In the genomic region with DNA sequence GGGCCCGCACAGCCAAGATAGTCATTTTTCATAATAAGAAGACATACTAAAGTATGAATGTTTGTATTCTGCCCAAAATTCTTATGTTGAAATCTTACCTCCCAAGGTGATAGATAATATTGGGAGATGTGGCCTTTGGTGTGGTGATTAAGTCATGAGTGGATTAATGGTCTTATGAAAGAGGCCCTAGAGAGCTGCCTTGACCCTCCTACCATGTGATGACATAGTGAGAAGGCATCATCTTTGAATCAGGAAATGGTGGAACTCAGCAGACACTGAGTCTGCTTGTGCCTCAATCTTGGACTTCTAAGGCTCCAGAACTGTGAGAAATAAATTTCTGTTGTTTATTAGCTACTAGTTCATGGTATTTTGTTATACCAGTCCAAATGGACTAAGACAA, we compare ENCODE assay signal across 18 cellular contexts. TPM values are rescaled to one million over a fixed set of nuclear protein-coding genes. Genes with fewer than 3 reads are reported as not detected.
DNase-seq lines count a peak whose midpoint lies in the region; FAIRE-seq and TF ChIP-seq lines count a peak whose summit lies in the region.
"Had no signal": no experiment of that assay in that cellular context is flagged by ENCODE, and none has a peak within 500 bp of the region (broad histone marks: within the 10 kb centered on the region; RNA-seq: fewer than 3 reads in every experiment).

No MANE protein-coding gene starts in this region.

- no peaks in the 10 kb centered on the region for H3K27me3 Mint-ChIP-seq in T-helper 1 cell treated with Interleukin-12 subunit alpha and Interleukin-12 subunit beta and Interleukin-4 antibody, amounts not matched to agents 30 μg/mL and 1 μg/mL, for 36 hours (ENCODE audit: low read depth)
- peaks cover 2% of the 10 kb centered on the region; the same call in 1 of the 2 replicates for H3K27me3 Mint-ChIP-seq in HFFc6 (ENCODE audit: insufficient read depth)
- H3K27me3 Mint-ChIP-seq in endodermal cell (ENCODE audit: insufficient read depth): no peaks in the 10 kb centered on the region

- H3K9me3 Mint-ChIP-seq in T-helper 1 cell treated with Interleukin-12 subunit alpha and Interleukin-12 subunit beta and Interleukin-4 antibody, amounts not matched to agents 30 μg/mL and 1 μg/mL, for 36 hours: peaks cover 9% of the 10 kb centered on the region
- H3K9me3 Mint-ChIP-seq in HFFc6 (peaks cover 5% of the 10 kb centered on the region), endodermal cell (peaks cover 8% of the 10 kb centered on the region)

- H3K27ac Mint-ChIP-seq in T-helper 1 cell treated with Interleukin-12 subunit alpha and Interleukin-12 subunit beta and Interleukin-4 antibody, amounts not matched to agents 30 μg/mL and 1 μg/mL, for 36 hours: peak overlapping the region; percentile 36
- H3K27ac Mint-ChIP-seq in HFFc6 (peak overlapping the region; percentile 25), endodermal cell (peak overlapping the region; percentile 30)

- no peaks in the 10 kb centered on the region for H3K36me3 ChIP-seq in endodermal cell (ENCODE audit: control insufficient read depth, insufficient read depth, low read length)
- no peaks in the 10 kb centered on the region for H3K36me3 ChIP-seq in osteoblast (ENCODE audit: insufficient read depth, low read length)
- H3K36me3 ChIP-seq in sigmoid colon: no peaks in the 10 kb centered on the region
- H3K36me3 ChIP-seq: Peyer's patch had no signal

- intact Hi-C loops in sigmoid colon (cut with DNase I): no loop called here

- TF ChIP-seq CTCF in HFFc6 (IDR thresholded peaks at IDR 0.05) (no peak), endodermal cell (conservative IDR thresholded peaks at IDR 0.05) (no peak), osteoblast (IDR thresholded peaks at IDR 0.05; ENCODE audit: extremely low read depth, low read depth, low read length) (no peak), sigmoid colon (IDR thresholded peaks at IDR 0.05) (no peak)

- H3K4me3 ChIP-seq in endodermal cell (ENCODE audit: low read length): no peak overlapping the region
- no peak overlapping the region for H3K4me3 ChIP-seq in osteoblast (ENCODE audit: insufficient read depth, low read length)
- no peak overlapping the region for H3K4me3 ChIP-seq in sigmoid colon
- H3K4me3 ChIP-seq: Peyer's patch had no signal

- no peak overlapping the region for H2AFZ ChIP-seq in osteoblast (ENCODE audit: low read length)

- H3K36me3 Mint-ChIP-seq in T-helper 1 cell treated with Interleukin-12 subunit alpha and Interleukin-12 subunit beta and Interleukin-4 antibody, amounts not matched to agents 30 μg/mL and 1 μg/mL, for 36 hours (ENCODE audit: low read depth): peaks cover 2% of the 10 kb centered on the region
- peaks cover 17% of the 10 kb centered on the region for H3K36me3 Mint-ChIP-seq in HFFc6 (ENCODE audit: low read depth)
- H3K36me3 Mint-ChIP-seq in endodermal cell (ENCODE audit: low read depth): peaks cover 7% of the 10 kb centered on the region

- no peaks in the 10 kb centered on the region for H3K79me2 ChIP-seq in osteoblast (ENCODE audit: insufficient read depth, low read length)

- H3K4me3 Mint-ChIP-seq in T-helper 1 cell treated with Interleukin-12 subunit alpha and Interleukin-12 subunit beta and Interleukin-4 antibody, amounts not matched to agents 30 μg/mL and 1 μg/mL, for 36 hours: no peak overlapping the region
- H3K4me3 Mint-ChIP-seq in HFFc6 (no peak overlapping the region), endodermal cell (no peak overlapping the region)

- no peak for FAIRE-seq in GM12892 (lab: Jason Lieb, UNC)

- POLR2A ChIA-PET in HEK293T (lab: Yijun Ruan, JAX): no interaction called here

- H3K9me3 ChIP-seq in endodermal cell (ENCODE audit: control insufficient read depth, low read length): no peaks in the 10 kb centered on the region
- H3K9me3 ChIP-seq in osteoblast (ENCODE audit: low read depth, low read length): no peaks in the 10 kb centered on the region
- H3K9me3 ChIP-seq in sigmoid colon: no peaks in the 10 kb centered on the region
- H3K9me3 ChIP-seq: Peyer's patch had no signal

- DNase-seq in T-helper 1 cell: no peak
- no peak for DNase-seq in HFFc6
- DNase-seq in endodermal cell: no peak
- peak; percentile 14 for DNase-seq in osteoblast (ENCODE audit: insufficient read length, low spot score, missing footprints)
- DNase-seq in GM12892 (ENCODE audit: insufficient read length): no peak
- DNase-seq in sigmoid colon: no peak
- no peak for DNase-seq in HEK293T (ENCODE audit: extremely low spot score)
- DNase-seq: 8988T, C1 segment of cervical spinal cord, H7, Kasumi-1, MV-4-11, NCI-H1417 treated with DMSO at 0.1 percent for 48 hours, NCI-H2029, NCI-H2171 treated with DMSO at 0.1 percent for 48 hours, Peyer's patch, SHP77 had no signal

- H3K9ac ChIP-seq in endodermal cell (ENCODE audit: extremely low read depth, low read length, poor library complexity, severe bottlenecking): no peak overlapping the region

- no peaks in the 10 kb centered on the region for H3K4me1 ChIP-seq in endodermal cell (ENCODE audit: control insufficient read depth, insufficient read depth, low read length)
- peaks cover 6% of the 10 kb centered on the region for H3K4me1 ChIP-seq in osteoblast (ENCODE audit: insufficient read depth, low read length)
- no peaks in the 10 kb centered on the region for H3K4me1 ChIP-seq in sigmoid colon
- H3K4me1 ChIP-seq: Peyer's patch had no signal

- CTCF ChIA-PET in HEK293T (lab: Yijun Ruan, JAX): interaction anchor here (1.7 kb wide), 1 partner anchor 12 kb away, joined by 4 read pairs; a partner anchor contains a TSS

- WGBS in endodermal cell (ENCODE audit: insufficient coverage in 1 of 2, insufficient read length in 1 of 2), 2 experiments: 88% methylated on average over 1 of the region's 1 CpG; no CpG with 5 or more reads in 1 of the 2 experiments
- 94 to 99% methylated on average over 1 of the region's 1 CpG for WGBS in sigmoid colon, 2 donors

- H3K4me2 ChIP-seq in osteoblast (ENCODE audit: insufficient read depth, low read length): no peak overlapping the region

- no peak for TF ChIP-seq POLR2A in GM12892 (IDR thresholded peaks at IDR 0.05; ENCODE audit: low read depth, low read length)
- no peak for TF ChIP-seq POLR2A in sigmoid colon (IDR thresholded peaks at IDR 0.05)

- H3K27me3 ChIP-seq in endodermal cell (ENCODE audit: control insufficient read depth, insufficient read depth, low read length, poor library complexity, severe bottlenecking) (no peaks in the 10 kb centered on the region), osteoblast (ENCODE audit: insufficient read depth, low read length) (no peaks in the 10 kb centered on the region), sigmoid colon (no peaks in the 10 kb centered on the region)
- H3K27me3 ChIP-seq: Peyer's patch had no signal

- no peaks in the 10 kb centered on the region for H4K20me1 ChIP-seq in osteoblast (ENCODE audit: insufficient read depth, low read length)

- TF ChIP-seq EP300 in sigmoid colon (IDR thresholded peaks at IDR 0.05): no peak

- H3K4me1 Mint-ChIP-seq in T-helper 1 cell treated with Interleukin-12 subunit alpha and Interleukin-12 subunit beta and Interleukin-4 antibody, amounts not matched to agents 30 μg/mL and 1 μg/mL, for 36 hours (ENCODE audit: low read depth): peaks cover 3% of the 10 kb centered on the region
- peaks cover 42% of the 10 kb centered on the region for H3K4me1 Mint-ChIP-seq in HFFc6 (ENCODE audit: low read depth)
- H3K4me1 Mint-ChIP-seq in endodermal cell: no peaks in the 10 kb centered on the region

- H3K27ac ChIP-seq in endodermal cell (ENCODE audit: low read depth, low read length): no peak overlapping the region
- no peak overlapping the region for H3K27ac ChIP-seq in osteoblast (ENCODE audit: low read depth, low read length)
- no peak overlapping the region for H3K27ac ChIP-seq in sigmoid colon
- H3K27ac ChIP-seq: Peyer's patch had no signal

TF ChIP-seq in HEK293T, 16 proteins besides CTCF, POLR2A, EP300 and RAD21:
- TF ChIP-seq ARNT (IDR thresholded peaks at IDR 0.05) (no peak), ELF4 (IDR thresholded peaks at IDR 0.05) (no peak), FOXM1 (IDR thresholded peaks at IDR 0.05; ENCODE audit: borderline replicate concordance) (no peak), LEF1 (IDR thresholded peaks at IDR 0.05; ENCODE audit: borderline replicate concordance) (no peak), HDGF (IDR thresholded peaks at IDR 0.05; ENCODE audit: borderline replicate concordance) (no peak), CTBP1 (IDR thresholded peaks at IDR 0.05; ENCODE audit: borderline replicate concordance) (no peak), L3MBTL2 (conservative IDR thresholded peaks at IDR 0.05) (no peak), TARDBP (IDR thresholded peaks at IDR 0.05) (no peak), SP1 (IDR thresholded peaks at IDR 0.05) (no peak), ZNF384 (IDR thresholded peaks at IDR 0.05) (no peak), FOXA1 (IDR thresholded peaks at IDR 0.05) (no peak), FOXK2 (IDR thresholded peaks at IDR 0.05) (no peak)
- TF ChIP-seq, protein P1, sequence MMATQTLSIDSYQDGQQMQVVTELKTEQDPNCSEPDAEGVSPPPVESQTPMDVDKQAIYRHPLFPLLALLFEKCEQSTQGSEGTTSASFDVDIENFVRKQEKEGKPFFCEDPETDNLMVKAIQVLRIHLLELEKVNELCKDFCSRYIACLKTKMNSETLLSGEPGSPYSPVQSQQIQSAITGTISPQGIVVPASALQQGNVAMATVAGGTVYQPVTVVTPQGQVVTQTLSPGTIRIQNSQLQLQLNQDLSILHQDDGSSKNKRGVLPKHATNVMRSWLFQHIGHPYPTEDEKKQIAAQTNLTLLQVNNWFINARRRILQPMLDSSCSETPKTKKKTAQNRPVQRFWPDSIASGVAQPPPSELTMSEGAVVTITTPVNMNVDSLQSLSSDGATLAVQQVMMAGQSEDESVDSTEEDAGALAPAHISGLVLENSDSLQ (IDR thresholded peaks at IDR 0.05): no peak

RNA-seq across cellular contexts. Expression of a gene that starts 11.8 kb away (rescaled TPM):
- 1 to 10 TPM; 7.1 to 9.6 (median 7.7) TPM for total RNA-seq in HFFc6 (2021; fragmentation: NEBNext Ultra II Directional; extraction: Animal tissue kit (Norgen Biotek cat#: 25700))
- total RNA-seq in endodermal cell (10 to 100 TPM; 16.9 to 19.4 TPM), osteoblast (18.5 and 23.3 TPM in 2 replicates), sigmoid colon (10 to 100 TPM; 28.1 to 42.4 (median 34.9) TPM)
- polyA plus RNA-seq in endodermal cell (2013, experiment 1 of 2): 26.4 TPM
- polyA plus RNA-seq in endodermal cell (2013, experiment 2 of 2): 24.5 TPM
- 29.2 TPM for polyA plus RNA-seq in GM12892 (2012; ENCODE audit: missing spikeins)
- 10 to 100 TPM in 1 of 3 donors, 1 to 10 TPM in 2; 6.2 to 13.8 (median 7.2) TPM for polyA plus RNA-seq in sigmoid colon

RNA-seq across cellular contexts. Expression of a gene that starts 57.7 kb away (rescaled TPM):
- total RNA-seq in HFFc6 (2021; fragmentation: NEBNext Ultra II Directional; extraction: Animal tissue kit (Norgen Biotek cat#: 25700)): 1 to 10 TPM in 1 of 6 experiments, under 1 TPM in 5; 0.28 to 1.1 (median 0.35) TPM
- total RNA-seq in endodermal cell (1 to 10 TPM; 1.6 to 3.1 TPM), osteoblast (6.2 and 6.8 TPM in 2 replicates), sigmoid colon (10 to 100 TPM; 50.1 to 56.4 (median 52.5) TPM)
- 5.2 TPM for polyA plus RNA-seq in endodermal cell (2013, experiment 1 of 2)
- polyA plus RNA-seq in endodermal cell (2013, experiment 2 of 2): 5.1 TPM
- polyA plus RNA-seq in GM12892 (2012; ENCODE audit: missing spikeins): 11.2 TPM
- polyA plus RNA-seq in sigmoid colon: 1 to 10 TPM in 2 of 3 donors, under 1 TPM in 1; under 0.01 to 9.8 (median 1.6) TPM
